Comparison of ENCODE assay signal across 32 cellular contexts in genomic region chr20:36654506-36654905, GRCh38. TPM values are rescaled to one million over a fixed set of nuclear protein-coding genes. Genes with fewer than 3 reads are reported as not detected.
"Had no signal": no experiment of that assay in that cellular context is flagged by ENCODE, and none has a peak within 500 bp of the region (broad histone marks: within the 10 kb centered on the region; RNA-seq: fewer than 3 reads in every experiment).

No MANE protein-coding gene starts in this region.

- H3K4me3 ChIP-seq: esophagus muscularis mucosa, gastrocnemius medialis, heart right ventricle had no signal

- H3K27ac Mint-ChIP-seq: activated naive CD8-positive, alpha-beta T cell; activated T-helper 17 cell treated with anti-CD3 and anti-CD28 coated beads, Interleukin-2, amount 50 U/mL, for 72 hours; effector memory CD8-positive, alpha-beta T cell; T-helper 17 cell; T-helper 2 cell treated with Interferon-gamma antibody and Interleukin-4, amounts not matched to agents 5 μg/mL and 100 μg/mL, for 36 hours had no signal

- H3K4me1 ChIP-seq: esophagus muscularis mucosa, foreskin keratinocyte, gastrocnemius medialis had no signal

- ATAC-seq: activated T-cell treated with anti-CD3 and anti-CD28 coated beads, Interleukin-2, amount 50 U/mL, for 4 hours; activated T-helper 17 cell treated with anti-CD3 and anti-CD28 coated beads, Interleukin-2, amount 50 U/mL, for 72 hours; effector memory CD8-positive, alpha-beta T cell; foreskin keratinocyte; gastrocnemius medialis; T-helper 17 cell had no signal

- DNase-seq: activated CD4-positive, alpha-beta T cell treated with anti-CD3 and anti-CD28 coated beads for 4 hours; activated CD4-positive, alpha-beta T cell treated with anti-CD3 and anti-CD28 coated beads, Interleukin-2, amount 50 U/mL, for 1 hour; activated CD4-positive, alpha-beta T cell treated with anti-CD3 and anti-CD28 coated beads, Interleukin-2, amount 50 U/mL, for 48 hours; activated CD4-positive, CD25-positive, alpha-beta regulatory T cell; activated CD4-positive, CD25-positive, alpha-beta regulatory T cell treated with anti-CD3 and anti-CD28 coated beads, Interleukin-2, amount 50 U/mL, for 72 hours; activated effector memory CD4-positive, alpha-beta T cell treated with Interleukin-2 at 50 U/mL for 16 hours; activated gamma-delta T cell treated with Interleukin-2 at 50 U/mL for 16 hours; activated naive CD4-positive, alpha-beta T cell treated with anti-CD3 and anti-CD28 coated beads, Interleukin-2, amount 50 U/mL, for 16 hours; activated naive CD4-positive, alpha-beta T cell treated with Interleukin-2 at 50 U/mL for 16 hours; activated T-cell treated with anti-CD3 and anti-CD28 coated beads, Interleukin-2, amount 50 U/mL, for 4 hours; amniotic stem cell; anterior cingulate cortex; brain microvascular endothelial cell; cortex of kidney; dermis blood vessel endothelial cell; effector CD4-positive, alpha-beta T cell; effector memory CD8-positive, alpha-beta T cell; erythroblast; foreskin keratinocyte; gastrocnemius medialis; heart right ventricle; T-helper 1 cell; T-helper 17 cell; T1000; WERI-Rb-1 had no signal

- H3K9me3 ChIP-seq: esophagus muscularis mucosa, gastrocnemius medialis, heart right ventricle had no signal

- H3K27ac ChIP-seq: brain microvascular endothelial cell, esophagus muscularis mucosa, foreskin keratinocyte, gastrocnemius medialis, heart right ventricle, WERI-Rb-1 had no signal

- H3K27me3 ChIP-seq: brain microvascular endothelial cell, esophagus muscularis mucosa, foreskin keratinocyte, gastrocnemius medialis, heart right ventricle had no signal

- H3K9me3 Mint-ChIP-seq: activated T-cell treated with anti-CD3 and anti-CD28 coated beads, Interleukin-2, amount 50 U/mL, for 4 hours; activated T-helper 17 cell treated with anti-CD3 and anti-CD28 coated beads, Interleukin-2, amount 50 U/mL, for 72 hours; central memory CD8-positive, alpha-beta T cell; effector memory CD8-positive, alpha-beta T cell; T-helper 2 cell treated with Interferon-gamma antibody and Interleukin-4, amounts not matched to agents 5 μg/mL and 100 μg/mL, for 36 hours had no signal

- H3K27me3 Mint-ChIP-seq: activated naive CD8-positive, alpha-beta T cell; activated T-helper 17 cell treated with anti-CD3 and anti-CD28 coated beads, Interleukin-2, amount 50 U/mL, for 72 hours; central memory CD8-positive, alpha-beta T cell; effector memory CD8-positive, alpha-beta T cell; T-helper 17 cell had no signal

- H3K4me3 Mint-ChIP-seq: activated naive CD8-positive, alpha-beta T cell; activated T-cell treated with anti-CD3 and anti-CD28 coated beads, Interleukin-2, amount 50 U/mL, for 4 hours; activated T-helper 17 cell treated with anti-CD3 and anti-CD28 coated beads, Interleukin-2, amount 50 U/mL, for 72 hours; central memory CD8-positive, alpha-beta T cell; effector memory CD8-positive, alpha-beta T cell; T-helper 17 cell; T-helper 2 cell treated with Interferon-gamma antibody and Interleukin-4, amounts not matched to agents 5 μg/mL and 100 μg/mL, for 36 hours had no signal

RNA-seq across cellular contexts. Expression of gene SLA2, which starts 8.5 kb away (rescaled TPM):
- total RNA-seq: bronchial epithelial cell, dermis blood vessel endothelial cell, foreskin keratinocyte, gastrocnemius medialis, glomerular endothelial cell had no signal
